10 cellular contexts compared by ENCODE assay signal in the genomic region with DNA sequence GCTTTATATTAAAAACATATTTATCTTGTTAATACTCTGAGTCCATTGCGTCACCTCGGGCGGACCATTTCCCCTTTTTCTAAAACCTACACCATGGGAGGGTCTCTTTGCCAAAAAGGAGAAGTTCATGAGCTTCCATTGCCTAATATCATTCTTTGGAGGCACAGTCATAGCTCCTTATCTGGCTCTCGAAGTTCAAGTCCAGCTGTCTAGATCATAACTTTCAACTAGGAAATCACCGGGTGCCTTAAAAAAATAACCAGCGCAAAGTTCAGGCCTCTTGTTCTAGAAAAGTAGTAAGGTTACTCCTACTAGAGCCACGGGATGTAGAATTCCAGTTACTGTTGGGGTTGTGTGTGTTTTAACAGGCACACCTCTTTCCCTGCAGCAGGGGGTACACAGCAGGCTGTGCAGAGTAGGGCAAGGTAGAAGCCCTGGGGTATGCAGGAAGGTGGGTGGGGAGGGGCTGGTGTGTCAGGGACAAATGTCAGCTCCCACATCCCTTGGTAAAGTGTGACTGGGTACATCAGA. TPM values are rescaled to one million over a fixed set of nuclear protein-coding genes. Genes with fewer than 3 reads are reported as not detected.
DNase-seq lines count a peak whose midpoint lies in the region; ATAC-seq, FAIRE-seq and TF ChIP-seq lines count a peak whose summit lies in the region.
"Had no signal": no experiment of that assay in that cellular context is flagged by ENCODE, and none has a peak within 500 bp of the region (broad histone marks: within the 10 kb centered on the region; RNA-seq: fewer than 3 reads in every experiment).

No MANE protein-coding gene starts in this region.

- H3K36me3 ChIP-seq in body of pancreas (replicated peaks in 1 of 2; ENCODE audit: insufficient read depth in 1 of 2, low read depth in 2 of 2): no peaks in the 10 kb centered on the region
- no peaks in the 10 kb centered on the region for H3K36me3 ChIP-seq in liver (ENCODE audit: control insufficient read depth in 4 of 4, insufficient read depth in 3 of 4, low read depth in 1 of 4, low read length in 3 of 4)
- H3K36me3 ChIP-seq in subcutaneous abdominal adipose tissue (ENCODE audit: control insufficient read depth in 5 of 5, insufficient read depth in 5 of 5, low read length in 5 of 5): no peaks in the 10 kb centered on the region

- intact Hi-C loops in body of pancreas (cut with DNase I): no loop called here

- H3K4me3 ChIP-seq in body of pancreas (no peak overlapping the region), liver (ENCODE audit: low read depth in 1 of 3, low read length in 3 of 3) (no peak overlapping the region), subcutaneous abdominal adipose tissue (ENCODE audit: low read depth in 1 of 5, low read length in 5 of 5) (peak overlapping the region in 4 of 5 donors; percentile 18 to 45 (median 28))

- peak; percentile 84 to 93 for DNase-seq in Kasumi-1 (lab: John Stamatoyannopoulos, UW)
- peak in 1 of 4 donors; percentile 59 for DNase-seq in body of pancreas
- no peak for DNase-seq in D721Med (ENCODE audit: insufficient read length, low spot score)
- no peak for DNase-seq in SHP77 treated with DMSO at 0.1 percent for 48 hours (lab: John Stamatoyannopoulos, UW)
- DNase-seq: cortex of kidney, NCI-H1417 had no signal

- TF ChIP-seq CTCF in body of pancreas (IDR thresholded peaks at IDR 0.05) (no peak), liver (IDR thresholded peaks at IDR 0.05; ENCODE audit: low read depth, low read length, missing input control) (no peak), D721Med (IDR thresholded peaks at IDR 0.05; ENCODE audit: insufficient read depth, missing control alignments) (no peak)

- 39 to 62% methylated on average over 7 of the region's 7 CpGs for WGBS in body of pancreas, 2 donors
- 60% methylated on average over 7 of the region's 7 CpGs for WGBS in liver

- no peak for FAIRE-seq in D721Med (lab: Jason Lieb, UNC)

- peak overlapping the region in 1 of 2 donors; percentile 18 for H3K9ac ChIP-seq in liver (ENCODE audit: low read depth in 1 of 2, low read length in 2 of 2)
- H3K9ac ChIP-seq in subcutaneous abdominal adipose tissue (ENCODE audit: low read length in 5 of 5): peak overlapping the region in 3 of 5 donors; percentile 9 to 58 (median 50)

- H3K27ac ChIP-seq in body of pancreas (peak overlapping the region in 2 of 4 donors; percentile 41 to 76), liver (ENCODE audit: low read depth in 1 of 2, low read length in 2 of 2) (peak overlapping the region; percentile 36 to 43), subcutaneous abdominal adipose tissue (ENCODE audit: low read depth, low read length) (peak overlapping the region; percentile 81)

- H3K9me3 ChIP-seq in body of pancreas (no peaks in the 10 kb centered on the region), liver (ENCODE audit: control insufficient read depth in 4 of 4, low read length in 3 of 4) (no peaks in the 10 kb centered on the region), subcutaneous abdominal adipose tissue (ENCODE audit: control insufficient read depth in 5 of 5, low read length in 5 of 5) (no peaks in the 10 kb centered on the region)

- ATAC-seq in body of pancreas (peak; percentile 39), HG02852 (IDR thresholded peaks at IDR 0.05; ENCODE audit: unreplicated experiment) (no peak), GM19035 (IDR thresholded peaks at IDR 0.05; ENCODE audit: unreplicated experiment) (no peak)

- H3K4me1 ChIP-seq in body of pancreas (peaks cover 5% of the 10 kb centered on the region), liver (ENCODE audit: control insufficient read depth in 4 of 4, insufficient read depth in 4 of 4, low read length in 3 of 4) (peaks cover 4 to 36% (median 16%) of the 10 kb centered on the region in 4 donors), subcutaneous abdominal adipose tissue (ENCODE audit: control insufficient read depth in 5 of 5, insufficient read depth in 5 of 5, low read length in 5 of 5) (peaks cover 13 to 61% (median 58%) of the 10 kb centered on the region in 5 donors)

- no peak for TF ChIP-seq POLR2A in body of pancreas (IDR thresholded peaks at IDR 0.05)

- TF ChIP-seq RAD21 in liver (IDR thresholded peaks at IDR 0.05): no peak

- H3K27me3 ChIP-seq in body of pancreas: no peaks in the 10 kb centered on the region
- H3K27me3 ChIP-seq in liver (ENCODE audit: control insufficient read depth in 4 of 4, insufficient read depth in 4 of 4, low read length in 3 of 4): no peaks in the 10 kb centered on the region
- no peaks in the 10 kb centered on the region for H3K27me3 ChIP-seq in subcutaneous abdominal adipose tissue (ENCODE audit: control insufficient read depth in 5 of 5, insufficient read depth in 4 of 5, low read length in 5 of 5)

TF ChIP-seq in liver, 16 proteins besides CTCF, POLR2A, EP300 and RAD21:
- TF ChIP-seq RXRA (IDR thresholded peaks at IDR 0.05) (peak in 1 of 2 donors; percentile 27), JUND (IDR thresholded peaks at IDR 0.05) (peak in 1 of 2 donors; percentile 21), FOXA1 (IDR thresholded peaks at IDR 0.05) (no peak)
TF ChIP-seq in liver: peak in this region for 2.

RNA-seq across cellular contexts. Expression of a gene that starts 50.6 kb away (rescaled TPM):
- total RNA-seq in body of pancreas: 10 to 100 TPM; 49.8 to 57.1 TPM
- total RNA-seq in liver: 10 to 100 TPM; 13.3 to 56.1 TPM
- 10 to 100 TPM; 26.6 to 51.6 TPM for polyA plus RNA-seq in liver

Comparison
In these comparisons a context has a peak if more than half of its experiments do, and no peak if none do; other contexts are left out.
1. DNase-seq: peak in Kasumi-1 (2 of 2); none in D721Med (single experiment) and SHP77 treated with DMSO at 0.1 percent for 48 hours (single experiment).
2. H3K4me3 ChIP-seq: peak in subcutaneous abdominal adipose tissue (4 of 5); none in body of pancreas (0 of 2) and liver (0 of 3).